Comparison of ENCODE assay signal across 30 cellular contexts in genomic region chr21:29430581-29430980, GRCh38.
"Had no signal": no experiment of that assay in that cellular context is flagged by ENCODE, and none has a peak within 500 bp of the region (broad histone marks: within the 10 kb centered on the region; RNA-seq: fewer than 3 reads in every experiment).

No MANE protein-coding gene starts in this region.

- H3K27me3 ChIP-seq: adrenal gland, body of pancreas, esophagus squamous epithelium, heart right ventricle, neutrophil, ovary, right lobe of liver, testis, transverse colon had no signal

- H3K27ac ChIP-seq: adrenal gland, body of pancreas, epithelial cell of prostate, esophagus squamous epithelium, heart right ventricle, neutrophil, ovary, right lobe of liver, skin epidermis, testis, transverse colon had no signal

- H3K27me3 Mint-ChIP-seq: activated CD4-positive, alpha-beta T cell treated with anti-CD3 and anti-CD28 coated beads for 36 hours; activated naive CD8-positive, alpha-beta T cell treated with anti-CD3 and anti-CD28 coated beads for 36 hours; naive thymus-derived CD4-positive, alpha-beta T cell; progenitor cell of endocrine pancreas had no signal

- H3K4me3 Mint-ChIP-seq: activated CD4-positive, alpha-beta T cell treated with anti-CD3 and anti-CD28 coated beads for 36 hours; activated naive CD4-positive, alpha-beta T cell treated with anti-CD3 and anti-CD28 coated beads for 36 hours; activated naive CD8-positive, alpha-beta T cell treated with anti-CD3 and anti-CD28 coated beads for 36 hours; activated T-cell treated with anti-CD3 and anti-CD28 coated beads, Interleukin-2, amount 50 U/mL, for 72 hours; naive thymus-derived CD4-positive, alpha-beta T cell; T-helper 2 cell treated with Interferon-gamma antibody and Interleukin-4, amounts not matched to agents 5 μg/mL and 100 μg/mL, for 36 hours had no signal

- H3K36me3 ChIP-seq: adrenal gland, esophagus squamous epithelium, heart right ventricle, neutrophil, ovary, right lobe of liver, transverse colon had no signal

- DNase-seq: activated CD4-positive, alpha-beta T cell treated with anti-CD3 and anti-CD28 coated beads for 36 hours; activated CD4-positive, CD25-positive, alpha-beta regulatory T cell; activated effector memory CD4-positive, alpha-beta T cell treated with Interleukin-2 at 50 U/mL for 16 hours; activated naive CD4-positive, alpha-beta T cell treated with anti-CD3 and anti-CD28 coated beads for 36 hours; activated naive CD8-positive, alpha-beta T cell treated with anti-CD3 and anti-CD28 coated beads for 36 hours; activated T-cell treated with anti-CD3 and anti-CD28 coated beads for 4 hours; activated T-cell treated with anti-CD3 and anti-CD28 coated beads, Interleukin-2, amount 50 U/mL, for 72 hours; adrenal gland; aorta; body of pancreas; dermis blood vessel endothelial cell; effector CD4-positive, alpha-beta T cell; esophagus squamous epithelium; foreskin melanocyte; heart right ventricle; left ventricle myocardium superior; naive thymus-derived CD4-positive, alpha-beta T cell; ovary; right lobe of liver; stimulated activated CD4-positive, alpha-beta T cell treated with anti-CD3 and anti-CD28 coated beads, Interleukin-12 subunit alpha, Interleukin-12 subunit beta, amount 100 ng/mL, for 4 hours; stimulated activated CD4-positive, alpha-beta T cell treated with anti-CD3 and anti-CD28 coated beads, Interleukin-4, amount 100 ng/mL, for 1 hour; stimulated activated naive CD8-positive, alpha-beta T cell treated with anti-CD3 and anti-CD28 coated beads, Interleukin-15, Interleukin-2, amounts not matched to agents 100 U/mL and 50 U/mL, for 24 hours; T-helper 1 cell; testis; transverse colon had no signal

- H3K9me3 ChIP-seq: adrenal gland, body of pancreas, esophagus squamous epithelium, heart right ventricle, neutrophil, ovary, right lobe of liver, testis, transverse colon had no signal

- H3K4me1 ChIP-seq: adrenal gland, body of pancreas, esophagus squamous epithelium, right lobe of liver, testis, transverse colon had no signal

- H3K9me3 Mint-ChIP-seq: activated naive CD8-positive, alpha-beta T cell treated with anti-CD3 and anti-CD28 coated beads for 36 hours; activated T-cell treated with anti-CD3 and anti-CD28 coated beads, Interleukin-2, amount 50 U/mL, for 72 hours; T-helper 2 cell treated with Interferon-gamma antibody and Interleukin-4, amounts not matched to agents 5 μg/mL and 100 μg/mL, for 36 hours had no signal

- ATAC-seq: activated CD4-positive, alpha-beta T cell treated with anti-CD3 and anti-CD28 coated beads for 36 hours; activated T-cell treated with anti-CD3 and anti-CD28 coated beads, Interleukin-2, amount 50 U/mL, for 72 hours; body of pancreas; heart right ventricle; left ventricle myocardium superior; naive thymus-derived CD4-positive, alpha-beta T cell; right lobe of liver; stimulated activated naive CD8-positive, alpha-beta T cell treated with anti-CD3 and anti-CD28 coated beads, Interleukin-15, Interleukin-2, amounts not matched to agents 100 U/mL and 50 U/mL, for 24 hours had no signal

- H3K4me3 ChIP-seq: adrenal gland, body of pancreas, esophagus squamous epithelium, heart right ventricle, ovary, right lobe of liver, skin epidermis, testis, transverse colon had no signal

- H3K27ac Mint-ChIP-seq: activated CD4-positive, alpha-beta T cell treated with anti-CD3 and anti-CD28 coated beads for 36 hours; activated naive CD4-positive, alpha-beta T cell treated with anti-CD3 and anti-CD28 coated beads for 36 hours; activated naive CD8-positive, alpha-beta T cell treated with anti-CD3 and anti-CD28 coated beads for 36 hours; activated T-cell treated with anti-CD3 and anti-CD28 coated beads, Interleukin-2, amount 50 U/mL, for 72 hours; progenitor cell of endocrine pancreas; T-helper 2 cell treated with Interferon-gamma antibody and Interleukin-4, amounts not matched to agents 5 μg/mL and 100 μg/mL, for 36 hours had no signal
